ENCODE assay signal across 1 cellular context in genomic region chr1:54698346-54698745, GRCh38.
TF ChIP-seq lines count a peak whose summit lies in the region.

No MANE protein-coding gene starts in this region.

TF ChIP-seq in K562, 482 proteins besides CTCF, POLR2A, EP300 and RAD21:
- TF ChIP-seq SIN3A (IDR thresholded peaks at IDR 0.05; ENCODE audit: borderline replicate concordance in 2 of 2, control insufficient read depth in 1 of 2, low read depth in 2 of 2, low read length in 2 of 2) (no peak), ZNF395 (CRISPR knock-in tag; IDR thresholded peaks at IDR 0.05) (no peak), ZNF121 (CRISPR knock-in tag; conservative IDR thresholded peaks at IDR 0.05) (no peak), RFX5 (IDR thresholded peaks at IDR 0.05; ENCODE audit: low read depth, low read length) (no peak), NR0B1 (IDR thresholded peaks at IDR 0.05; ENCODE audit: partially characterized antibody) (no peak), ZNF140 (CRISPR knock-in tag; IDR thresholded peaks at IDR 0.05) (no peak), SNAPC5 (CRISPR knock-in tag; IDR thresholded peaks at IDR 0.05) (no peak), HMGN3 (IDR thresholded peaks at IDR 0.05; ENCODE audit: borderline replicate concordance, extremely low read depth, insufficient read length, low read depth, low read length) (no peak), CREB5 (CRISPR knock-in tag; IDR thresholded peaks at IDR 0.05) (no peak), POLR3A (IDR thresholded peaks at IDR 0.05; ENCODE audit: borderline replicate concordance, extremely low read depth, insufficient read depth, insufficient read length) (no peak), ZNF23 (CRISPR knock-in tag; IDR thresholded peaks at IDR 0.05) (no peak), NFIX (CRISPR knock-in tag; IDR thresholded peaks at IDR 0.05; ENCODE audit: low read depth) (no peak), SNRNP70 (optimal IDR thresholded peaks at IDR 0.05; ENCODE audit: low read depth, low read length) (no peak), RFX7 (CRISPR knock-in tag; IDR thresholded peaks at IDR 0.05) (no peak), ZC3H4 (CRISPR knock-in tag; IDR thresholded peaks at IDR 0.05; ENCODE audit: borderline replicate concordance) (no peak)
